ENCODE assay signal across 23 cellular contexts in the genomic region with DNA sequence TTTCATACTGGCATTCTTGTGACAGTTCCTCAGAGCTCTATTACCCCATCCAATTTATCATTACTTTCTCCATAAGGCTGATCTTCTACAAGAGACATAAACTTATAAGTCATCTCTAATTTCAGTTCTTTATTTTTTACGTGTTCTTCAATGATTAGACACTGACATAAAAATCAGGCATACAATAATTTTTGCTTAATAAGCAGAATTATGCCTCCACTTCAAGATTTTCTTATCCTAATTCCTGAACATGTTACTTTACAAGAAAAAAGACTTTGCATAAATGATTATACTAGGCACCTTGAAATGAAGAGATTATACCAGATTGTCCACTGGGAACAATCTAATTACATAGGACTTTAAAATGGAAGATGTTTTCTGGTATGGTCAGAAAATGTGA.
DNase-seq lines count a peak whose midpoint lies in the region; ATAC-seq, FAIRE-seq and TF ChIP-seq lines count a peak whose summit lies in the region.
"Had no signal": no experiment of that assay in that cellular context is flagged by ENCODE, and none has a peak within 500 bp of the region (broad histone marks: within the 10 kb centered on the region; RNA-seq: fewer than 3 reads in every experiment).

No MANE protein-coding gene starts in this region.

- H3K18ac ChIP-seq in IMR-90 (ENCODE audit: low read depth, low read length), result no peak overlapping the region
- H3K18ac ChIP-seq in H1 (ENCODE audit: extremely low read depth, low read length), result no peak overlapping the region

- H3K4me2 ChIP-seq in HepG2 (ENCODE audit: low read depth, low read length) (no peak overlapping the region), IMR-90 (ENCODE audit: low read depth, low read length) (no peak overlapping the region), SU-DHL-6 (ENCODE audit: low read depth, low read length, poor library complexity, severe bottlenecking) (no peak overlapping the region), H1 (ENCODE audit: insufficient read depth in 1 of 2, low read depth in 2 of 2, low read length in 2 of 2) (no peak overlapping the region)
- H3K4me2 ChIP-seq: BLaER1 treated with 17β-estradiol and CSF1 and Interleukin-3, amounts not matched to agents 10 nM and 100 nM had no signal

- 0% methylated on average over 1 of the region's 1 CpG for WGBS in HepG2 (ENCODE audit: low lambda C conversion rate)
- 30% methylated on average over 1 of the region's 1 CpG for WGBS in right lobe of liver (ENCODE audit: insufficient coverage, low coverage, low lambda C conversion rate, missing lambda C conversion rate)
- no CpG with 5 or more reads among the region's 1 CpG for WGBS in IMR-90 (ENCODE audit: extremely low coverage in 2 of 2, insufficient read length in 1 of 2), 2 experiments
- 96% methylated on average over 1 of the region's 1 CpG; no CpG with 5 or more reads in 1 of the 2 experiments for WGBS in H1 (ENCODE audit: extremely low coverage in 1 of 2, insufficient coverage in 1 of 2, insufficient read length in 1 of 2, insufficient replicate concordance in 2 of 2, low coverage in 1 of 2, low lambda C conversion rate in 2 of 2, missing lambda C conversion rate in 1 of 2), 2 experiments

- TF ChIP-seq RAD21 in HepG2 (CRISPR knock-in tag; IDR thresholded peaks at IDR 0.05), result no peak
- no peak for TF ChIP-seq RAD21 in IMR-90 (IDR thresholded peaks at IDR 0.05; ENCODE audit: low read length)
- no peak for TF ChIP-seq RAD21 in H1 (IDR thresholded peaks at IDR 0.05 in 1 of 2, conservative IDR thresholded peaks at IDR 0.05 in 1 of 2; ENCODE audit: low read depth in 2 of 2, low read length in 2 of 2)

- TF ChIP-seq EP300 in HepG2 (IDR thresholded peaks at IDR 0.05; ENCODE audit: low read depth in 2 of 2, low read length in 2 of 2) (no peak), HepG2 (CRISPR knock-in tag; IDR thresholded peaks at IDR 0.05; ENCODE audit: borderline replicate concordance) (no peak), H1 (IDR thresholded peaks at IDR 0.05; ENCODE audit: borderline replicate concordance in 1 of 2, low read depth in 2 of 2, low read length in 2 of 2) (no peak)

- no peaks in the 10 kb centered on the region for H3K9me1 ChIP-seq in IMR-90 (ENCODE audit: insufficient read depth, low read length)

- CTCF ChIA-PET in HepG2 (lab: Yijun Ruan, JAX; ENCODE audit: low intra/inter-chr PET ratio, low total read pairs) (no interaction called here), IMR-90 (lab: Yijun Ruan, JAX) (no interaction called here), H1 (lab: Charles Lee; ENCODE audit: partially characterized antibody) (no interaction called here)

- H3K56ac ChIP-seq in IMR-90 (ENCODE audit: extremely low read depth, insufficient read depth, low read length) (no peak overlapping the region), H1 (replicated peaks; ENCODE audit: insufficient read length, low read depth, low read length) (no peak overlapping the region)

- H4K91ac ChIP-seq in IMR-90 (ENCODE audit: insufficient read depth, low read depth, low read length), result no peak overlapping the region
- H4K91ac ChIP-seq in H1 (replicated peaks; ENCODE audit: insufficient read length, low read length), result no peak overlapping the region

- H3K27ac ChIP-seq in HepG2 (ENCODE audit: extremely low read length, insufficient read depth, low read length), result no peak overlapping the region
- no peak overlapping the region for H3K27ac ChIP-seq in right lobe of liver
- H3K27ac ChIP-seq in IMR-90 (ENCODE audit: insufficient read depth, low read length), result no peak overlapping the region
- H3K27ac ChIP-seq in SU-DHL-6 (ENCODE audit: low read depth, low read length), result no peak overlapping the region
- H3K27ac ChIP-seq in H1 (ENCODE audit: low read depth, low read length), result no peak overlapping the region
- H3K27ac ChIP-seq: BLaER1 treated with 17β-estradiol and CSF1 and Interleukin-3, amounts not matched to agents 10 nM and 100 nM; C4-2B had no signal

- H4K8ac ChIP-seq in IMR-90 (ENCODE audit: low read depth in 2 of 2, low read length in 2 of 2) (no peak overlapping the region), H1 (ENCODE audit: extremely low read depth, insufficient read depth, low read length) (no peak overlapping the region)

- no peaks in the 10 kb centered on the region for H3K4me1 ChIP-seq in HepG2 (ENCODE audit: insufficient read depth, low read length)
- H3K4me1 ChIP-seq in right lobe of liver, result no peaks in the 10 kb centered on the region
- no peaks in the 10 kb centered on the region for H3K4me1 ChIP-seq in IMR-90 (ENCODE audit: control insufficient read depth, insufficient read depth, low read length)
- H3K4me1 ChIP-seq in H1 (replicated peaks in 1 of 4; ENCODE audit: control insufficient read depth in 3 of 4, insufficient read depth in 4 of 4, low read length in 3 of 4), result no peaks in the 10 kb centered on the region
- H3K4me1 ChIP-seq: BLaER1 treated with 17β-estradiol and CSF1 and Interleukin-3, amounts not matched to agents 10 nM and 100 nM; Caco-2 had no signal

- no peaks in the 10 kb centered on the region for H4K20me1 ChIP-seq in HepG2 (ENCODE audit: insufficient read depth, low read length)
- no peaks in the 10 kb centered on the region for H4K20me1 ChIP-seq in IMR-90 (ENCODE audit: insufficient read depth, low read length)
- H4K20me1 ChIP-seq in SU-DHL-6 (ENCODE audit: low read depth, low read length), result no peaks in the 10 kb centered on the region
- H4K20me1 ChIP-seq in H1 (replicated peaks in 1 of 2; ENCODE audit: control insufficient read depth in 1 of 2, insufficient read depth in 2 of 2, low read length in 2 of 2), result no peaks in the 10 kb centered on the region
- H4K20me1 ChIP-seq: BLaER1 treated with 17β-estradiol and CSF1 and Interleukin-3, amounts not matched to agents 10 nM and 100 nM had no signal

- TF ChIP-seq POLR2A in HepG2 (IDR thresholded peaks at IDR 0.05; ENCODE audit: insufficient read depth in 1 of 2, low read depth in 2 of 2, low read length in 2 of 2) (no peak), right lobe of liver (IDR thresholded peaks at IDR 0.05) (no peak), IMR-90 (IDR thresholded peaks at IDR 0.05; ENCODE audit: low read depth, low read length) (no peak), H1 (IDR thresholded peaks at IDR 0.05; ENCODE audit: control extremely low read depth in 1 of 2, low read depth in 2 of 2, low read length in 2 of 2) (no peak)

- no peak overlapping the region for H3K4ac ChIP-seq in IMR-90 (ENCODE audit: low read depth, low read length)
- H3K4ac ChIP-seq in H1 (replicated peaks; ENCODE audit: insufficient read length, low read depth, low read length), result no peak overlapping the region

- no peak overlapping the region for H2BK15ac ChIP-seq in IMR-90 (ENCODE audit: low read depth, low read length)
- no peak overlapping the region for H2BK15ac ChIP-seq in H1 (ENCODE audit: low read length)

- H3K36me3 ChIP-seq in HepG2 (replicated peaks in 1 of 2; ENCODE audit: control insufficient read depth in 1 of 2, insufficient read depth in 2 of 2, low read length in 2 of 2), result no peaks in the 10 kb centered on the region
- H3K36me3 ChIP-seq in right lobe of liver, result no peaks in the 10 kb centered on the region
- H3K36me3 ChIP-seq in IMR-90 (ENCODE audit: control insufficient read depth, insufficient read depth, low read length), result no peaks in the 10 kb centered on the region
- no peaks in the 10 kb centered on the region for H3K36me3 ChIP-seq in SU-DHL-6 (ENCODE audit: low read length)
- H3K36me3 ChIP-seq in H1 (ENCODE audit: control insufficient read depth in 2 of 4, insufficient read depth in 4 of 4, low read length in 3 of 4), result no peaks in the 10 kb centered on the region
- H3K36me3 ChIP-seq: BLaER1 treated with 17β-estradiol and CSF1 and Interleukin-3, amounts not matched to agents 10 nM and 100 nM had no signal

- H2AK5ac ChIP-seq in IMR-90 (ENCODE audit: low read depth, low read length) (no peak overlapping the region), H1 (ENCODE audit: low read depth, low read length) (no peak overlapping the region)

- H3K27me3 ChIP-seq in HepG2 (ENCODE audit: control insufficient read depth in 1 of 2, insufficient read depth in 2 of 2, low read length in 2 of 2) (no peaks in the 10 kb centered on the region), right lobe of liver (no peaks in the 10 kb centered on the region), IMR-90 (ENCODE audit: control insufficient read depth, insufficient read depth, low read length) (no peaks in the 10 kb centered on the region), SU-DHL-6 (ENCODE audit: low read length) (no peaks in the 10 kb centered on the region), H1 (replicated peaks in 1 of 4; ENCODE audit: control insufficient read depth in 3 of 4, extremely low read depth in 1 of 4, insufficient read depth in 3 of 4, low read length in 3 of 4) (no peaks in the 10 kb centered on the region)
- H3K27me3 ChIP-seq: BLaER1 treated with 17β-estradiol and CSF1 and Interleukin-3, amounts not matched to agents 10 nM and 100 nM had no signal

- H2BK120ac ChIP-seq in IMR-90 (ENCODE audit: low read depth, low read length), result no peak overlapping the region
- H2BK120ac ChIP-seq in H1 (replicated peaks; ENCODE audit: low read depth, low read length), result no peak overlapping the region

- H2BK20ac ChIP-seq in IMR-90 (ENCODE audit: low read depth, low read length) (no peak overlapping the region), H1 (ENCODE audit: low read length) (no peak overlapping the region)

- H3K79me2 ChIP-seq in HepG2 (ENCODE audit: insufficient read depth, low read length) (no peaks in the 10 kb centered on the region), SU-DHL-6 (ENCODE audit: insufficient read depth, low read length) (no peaks in the 10 kb centered on the region), H1 (ENCODE audit: control insufficient read depth in 1 of 2, insufficient read depth in 2 of 2, low read length in 2 of 2) (no peaks in the 10 kb centered on the region)

- no peak overlapping the region for H3K23ac ChIP-seq in IMR-90 (ENCODE audit: low read depth, low read length)
- H3K23ac ChIP-seq in H1 (ENCODE audit: insufficient read length), result no peak overlapping the region

- H3K23me2 ChIP-seq in H1 (ENCODE audit: low read depth, low read length), result no peaks in the 10 kb centered on the region

- BruUV-seq in HepG2 (replicated peaks; lab: Mats Ljungman, UMichigan), result no TSS peak
- no TSS peak for BruUV-seq in IMR-90 (replicated peaks; lab: Mats Ljungman, UMichigan)

- H3K9me2 ChIP-seq in SU-DHL-6 (replicated peaks; ENCODE audit: insufficient read depth, low read length), result no peaks in the 10 kb centered on the region

- H3K9me3 ChIP-seq in HepG2 (ENCODE audit: low read length) (peaks cover 31% of the 10 kb centered on the region), right lobe of liver (no peaks in the 10 kb centered on the region), IMR-90 (ENCODE audit: control insufficient read depth, insufficient read depth, low read length) (peaks cover 11% of the 10 kb centered on the region), SU-DHL-6 (ENCODE audit: insufficient read depth, low read length) (no peaks in the 10 kb centered on the region), H1 (ENCODE audit: insufficient read depth in 2 of 2, low read depth in 1 of 2, low read length in 1 of 2) (no peaks in the 10 kb centered on the region)
- H3K9me3 ChIP-seq: BLaER1 treated with 17β-estradiol and CSF1 and Interleukin-3, amounts not matched to agents 10 nM and 100 nM; Caco-2 had no signal

- DNase-seq in HepG2 (ENCODE audit: low spot score) (no peak), right lobe of liver (no peak), IMR-90 (no peak), H1 (ENCODE audit: low read depth in 1 of 2, low spot score in 2 of 2) (no peak), HTR-8/SVneo (ENCODE audit: insufficient read length, low spot score) (no peak)
- DNase-seq: 8988T; AML-193; Caco-2; Calu3; CD4-positive, alpha-beta T cell; CD8-positive, alpha-beta T cell; DMS79 treated with DMSO at 0.1 percent for 48 hours; GF-D8 had no signal

- H3K14ac ChIP-seq in IMR-90 (replicated peaks; ENCODE audit: low read depth, low read length), result no peak overlapping the region
- H3K14ac ChIP-seq in H1 (ENCODE audit: insufficient read length), result no peak overlapping the region

- H3K4me3 ChIP-seq in HepG2 (replicated peaks in 1 of 3; ENCODE audit: insufficient read depth in 1 of 3, low read depth in 2 of 3, low read length in 3 of 3) (no peak overlapping the region), right lobe of liver (no peak overlapping the region), IMR-90 (ENCODE audit: insufficient read depth, low read depth, low read length) (no peak overlapping the region), SU-DHL-6 (ENCODE audit: insufficient read depth, low read length, poor library complexity, severe bottlenecking) (no peak overlapping the region), H1 (ENCODE audit: extremely low read depth in 1 of 4, insufficient read depth in 2 of 4, low read depth in 3 of 4, low read length in 4 of 4) (no peak overlapping the region)
- H3K4me3 ChIP-seq: BLaER1 treated with 17β-estradiol and CSF1 and Interleukin-3, amounts not matched to agents 10 nM and 100 nM had no signal

- POLR2A ChIA-PET in HepG2 (lab: Yijun Ruan, JAX) (no interaction called here), IMR-90 (lab: Charles Lee; ENCODE audit: unreplicated experiment) (no interaction called here), H1 (lab: Charles Lee; ENCODE audit: partially characterized antibody) (no interaction called here)

- no peak overlapping the region for H2BK12ac ChIP-seq in H1 (ENCODE audit: low read depth, low read length)

- in situ Hi-C loops in HepG2 (cut with HindIII; ENCODE audit: extremely low pct_ligation_motif_present, low pct_unique_long_range_greater_than_20kb), result no loop called here
- in situ Hi-C loops in IMR-90 (cut with MboI; ENCODE audit: low sequenced_read_pairs), result no loop called here

- H4K5ac ChIP-seq in IMR-90 (ENCODE audit: low read depth, low read length), result no peak overlapping the region
- H4K5ac ChIP-seq in H1 (ENCODE audit: insufficient read length, low read depth, low read length), result no peak overlapping the region

- no peak overlapping the region for H2AK9ac ChIP-seq in IMR-90 (replicated peaks; ENCODE audit: low read depth, low read length, poor library complexity)

- no peak overlapping the region for H2AFZ ChIP-seq in HepG2 (ENCODE audit: low read length)
- no peak overlapping the region for H2AFZ ChIP-seq in IMR-90 (replicated peaks; ENCODE audit: low read length, poor library complexity)
- H2AFZ ChIP-seq in SU-DHL-6 (ENCODE audit: low read depth, low read length, severe bottlenecking), result peak overlapping the region; percentile 39
- no peak overlapping the region for H2AFZ ChIP-seq in H1 (ENCODE audit: low read length)

- H3K79me1 ChIP-seq in IMR-90 (ENCODE audit: low read depth in 1 of 2, low read length in 2 of 2) (no peaks in the 10 kb centered on the region), H1 (ENCODE audit: low read depth, low read length) (no peaks in the 10 kb centered on the region)

- FAIRE-seq in HepG2 (lab: Jason Lieb, UNC), result no peak
- no peak for FAIRE-seq in H1 (lab: Jason Lieb, UNC)
- no peak for FAIRE-seq in HTR-8/SVneo (lab: Jason Lieb, UNC)
- FAIRE-seq: A204.1, D721Med, G401.6, GM12891, GM19239 had no signal

- dilution Hi-C loops in IMR-90 (cut with HindIII; ENCODE audit: low sequenced_read_pairs, unreplicated experiment), result no loop called here

- no peak for ATAC-seq in HepG2
- no peak for ATAC-seq in right lobe of liver
- ATAC-seq in IMR-90 (ENCODE audit: low read depth), result no peak
- no peak for ATAC-seq in HG03342 (IDR thresholded peaks at IDR 0.05; ENCODE audit: unreplicated experiment)
- ATAC-seq in GM21515 (IDR thresholded peaks at IDR 0.05; ENCODE audit: unreplicated experiment), result no peak
- ATAC-seq: CD8-positive, alpha-beta T cell had no signal

- H2BK5ac ChIP-seq in IMR-90 (ENCODE audit: low read depth, low read length, poor library complexity, severe bottlenecking), result no peak overlapping the region
- no peak overlapping the region for H2BK5ac ChIP-seq in H1 (ENCODE audit: low read depth, low read length)

- TF ChIP-seq CTCF in HepG2 (CRISPR knock-in tag; IDR thresholded peaks at IDR 0.05) (no peak), right lobe of liver (IDR thresholded peaks at IDR 0.05) (no peak), IMR-90 (conservative IDR thresholded peaks at IDR 0.05; ENCODE audit: low read depth, low read length) (no peak), SU-DHL-6 (IDR thresholded peaks at IDR 0.05; ENCODE audit: insufficient read depth, low read length, poor library complexity, severe bottlenecking) (no peak), H1 (IDR thresholded peaks at IDR 0.05; ENCODE audit: control extremely low read depth in 1 of 3, insufficient read depth in 1 of 3, low read depth in 1 of 3, low read length in 3 of 3) (no peak)

- intact Hi-C loops in HepG2 (cut with micrococcal nuclease; ENCODE audit: unreplicated experiment), result no loop called here
- intact Hi-C loops in right lobe of liver (cut with DNase I), result no loop called here
- intact Hi-C loops in IMR-90 (cut with micrococcal nuclease), result no loop called here

- H3F3A ChIP-seq in SU-DHL-6 (ENCODE audit: insufficient read depth), result no peaks in the 10 kb centered on the region

- H3K9ac ChIP-seq in HepG2 (ENCODE audit: insufficient read depth, low read depth, low read length) (no peak overlapping the region), IMR-90 (ENCODE audit: low read depth, low read length) (no peak overlapping the region), SU-DHL-6 (ENCODE audit: low read length) (no peak overlapping the region), H1 (replicated peaks in 1 of 4; ENCODE audit: extremely low read depth in 1 of 4, low read depth in 3 of 4, low read length in 3 of 4) (no peak overlapping the region)
- H3K9ac ChIP-seq: BLaER1 treated with 17β-estradiol and CSF1 and Interleukin-3, amounts not matched to agents 10 nM and 100 nM had no signal
